Comparison of ENCODE assay signal across 31 cellular contexts in genomic region chr3:62479276-62479675, GRCh38.
"Had no signal": no experiment of that assay in that cellular context is flagged by ENCODE, and none has a peak within 500 bp of the region (broad histone marks: within the 10 kb centered on the region; RNA-seq: fewer than 3 reads in every experiment).

No MANE protein-coding gene starts in this region.

- H3K9me3 Mint-ChIP-seq: activated B cell treated with CpG ODN at 0.5 μM for 24 hours; activated naive CD4-positive, alpha-beta T cell treated with anti-CD3 and anti-CD28 coated beads, Interleukin-2, amount 10 ng/mL, durations not matched to agents 7 days and 5 days; activated naive CD8-positive, alpha-beta T cell treated with anti-CD3 and anti-CD28 coated beads, Interleukin-2, amount 10 ng/mL, durations not matched to agents 7 days and 5 days; activated T-cell treated with anti-CD3 and anti-CD28 coated beads, Interleukin-2, amount 50 U/mL, for 72 hours; brain; T-helper 2 cell treated with Interferon-gamma antibody and Interleukin-4, amounts not matched to agents 5 μg/mL and 100 μg/mL, for 36 hours had no signal

- DNase-seq: activated B cell treated with CpG ODN at 0.5 μM for 24 hours; activated CD4-positive, alpha-beta T cell treated with anti-CD3 and anti-CD28 coated beads for 48 hours; activated CD4-positive, alpha-beta T cell treated with anti-CD3 and anti-CD28 coated beads, Interleukin-2, amount 50 U/mL, for 1 hour; activated CD4-positive, alpha-beta T cell treated with anti-CD3 and anti-CD28 coated beads, Interleukin-2, amount 50 U/mL, for 48 hours; activated CD8-positive, alpha-beta memory T cell treated with anti-CD3 and anti-CD28 coated beads, Interleukin-2, amount 10 ng/mL, durations not matched to agents 7 days and 5 days; activated CD8-positive, alpha-beta memory T cell treated with anti-CD3 and anti-CD28 coated beads, Interleukin-2, amount 50 U/mL, for 4 hours; activated CD8-positive, alpha-beta T cell treated with anti-CD3 and anti-CD28 coated beads, Interleukin-2, amount 10 ng/mL, durations not matched to agents 7 days and 5 days; activated gamma-delta T cell; activated naive CD4-positive, alpha-beta T cell; activated naive CD4-positive, alpha-beta T cell treated with anti-CD3 and anti-CD28 coated beads, Interleukin-2, amount 10 ng/mL, durations not matched to agents 7 days and 5 days; activated naive CD8-positive, alpha-beta T cell treated with anti-CD3 and anti-CD28 coated beads, Interleukin-2, amount 10 ng/mL, durations not matched to agents 7 days and 5 days; activated T-cell treated with anti-CD3 and anti-CD28 coated beads, Interleukin-2, amount 50 U/mL, for 1 hour; activated T-cell treated with anti-CD3 and anti-CD28 coated beads, Interleukin-2, amount 50 U/mL, for 72 hours; central memory CD4-positive, alpha-beta T cell; cerebellar nuclear complex; colonic mucosa; effector CD8-positive, alpha-beta T cell; esophagus squamous epithelium; foreskin melanocyte; T-helper 17 cell; T1000; WERI-Rb-1 had no signal

- H3K36me3 ChIP-seq: ascending aorta, breast epithelium, colonic mucosa, esophagus squamous epithelium, gastroesophageal sphincter had no signal

- H3K4me3 Mint-ChIP-seq: activated B cell treated with CpG ODN at 0.5 μM for 24 hours; activated CD8-positive, alpha-beta memory T cell treated with anti-CD3 and anti-CD28 coated beads, Interleukin-2, amount 10 ng/mL, durations not matched to agents 7 days and 5 days; activated CD8-positive, alpha-beta T cell treated with anti-CD3 and anti-CD28 coated beads, Interleukin-2, amount 10 ng/mL, durations not matched to agents 7 days and 5 days; activated naive CD4-positive, alpha-beta T cell treated with anti-CD3 and anti-CD28 coated beads, Interleukin-2, amount 10 ng/mL, durations not matched to agents 7 days and 5 days; activated naive CD8-positive, alpha-beta T cell treated with anti-CD3 and anti-CD28 coated beads, Interleukin-2, amount 10 ng/mL, durations not matched to agents 7 days and 5 days; activated T-cell treated with anti-CD3 and anti-CD28 coated beads, Interleukin-2, amount 50 U/mL, for 72 hours; brain; T-helper 17 cell; T-helper 2 cell treated with Interferon-gamma antibody and Interleukin-4, amounts not matched to agents 5 μg/mL and 100 μg/mL, for 36 hours had no signal

- H3K4me1 Mint-ChIP-seq: activated B cell treated with CpG ODN at 0.5 μM for 24 hours; activated CD8-positive, alpha-beta memory T cell treated with anti-CD3 and anti-CD28 coated beads, Interleukin-2, amount 10 ng/mL, durations not matched to agents 7 days and 5 days; activated naive CD4-positive, alpha-beta T cell treated with anti-CD3 and anti-CD28 coated beads, Interleukin-2, amount 10 ng/mL, durations not matched to agents 7 days and 5 days; activated naive CD8-positive, alpha-beta T cell treated with anti-CD3 and anti-CD28 coated beads, Interleukin-2, amount 10 ng/mL, durations not matched to agents 7 days and 5 days; T-helper 17 cell had no signal

- H3K27me3 Mint-ChIP-seq: activated B cell treated with CpG ODN at 0.5 μM for 24 hours; activated CD8-positive, alpha-beta memory T cell treated with anti-CD3 and anti-CD28 coated beads, Interleukin-2, amount 10 ng/mL, durations not matched to agents 7 days and 5 days; activated naive CD4-positive, alpha-beta T cell treated with anti-CD3 and anti-CD28 coated beads, Interleukin-2, amount 10 ng/mL, durations not matched to agents 7 days and 5 days; activated naive CD8-positive, alpha-beta T cell treated with anti-CD3 and anti-CD28 coated beads, Interleukin-2, amount 10 ng/mL, durations not matched to agents 7 days and 5 days; T-helper 17 cell had no signal

- ATAC-seq: activated CD4-positive, CD25-positive, alpha-beta regulatory T cell treated with anti-CD3 and anti-CD28 coated beads, Interleukin-2, amount 50 U/mL, for 24 hours; activated CD8-positive, alpha-beta memory T cell treated with anti-CD3 and anti-CD28 coated beads, Interleukin-2, amount 10 ng/mL, durations not matched to agents 7 days and 5 days; activated CD8-positive, alpha-beta T cell treated with anti-CD3 and anti-CD28 coated beads, Interleukin-2, amount 10 ng/mL, durations not matched to agents 7 days and 5 days; activated naive CD4-positive, alpha-beta T cell treated with anti-CD3 and anti-CD28 coated beads, Interleukin-2, amount 50 U/mL, for 72 hours; activated T-cell treated with anti-CD3 and anti-CD28 coated beads, Interleukin-2, amount 50 U/mL, for 72 hours; gastroesophageal sphincter; T-helper 17 cell had no signal

- H3K36me3 Mint-ChIP-seq: activated CD8-positive, alpha-beta memory T cell treated with anti-CD3 and anti-CD28 coated beads, Interleukin-2, amount 10 ng/mL, durations not matched to agents 7 days and 5 days; activated naive CD4-positive, alpha-beta T cell treated with anti-CD3 and anti-CD28 coated beads, Interleukin-2, amount 10 ng/mL, durations not matched to agents 7 days and 5 days; activated naive CD4-positive, alpha-beta T cell treated with anti-CD3 and anti-CD28 coated beads, Interleukin-2, amount 50 U/mL, for 72 hours; activated naive CD8-positive, alpha-beta T cell treated with anti-CD3 and anti-CD28 coated beads, Interleukin-2, amount 10 ng/mL, durations not matched to agents 7 days and 5 days had no signal

- H3K27ac Mint-ChIP-seq: activated B cell treated with CpG ODN at 0.5 μM for 24 hours; activated CD8-positive, alpha-beta memory T cell treated with anti-CD3 and anti-CD28 coated beads, Interleukin-2, amount 10 ng/mL, durations not matched to agents 7 days and 5 days; activated CD8-positive, alpha-beta T cell treated with anti-CD3 and anti-CD28 coated beads, Interleukin-2, amount 10 ng/mL, durations not matched to agents 7 days and 5 days; activated naive CD4-positive, alpha-beta T cell treated with anti-CD3 and anti-CD28 coated beads, Interleukin-2, amount 10 ng/mL, durations not matched to agents 7 days and 5 days; activated naive CD4-positive, alpha-beta T cell treated with anti-CD3 and anti-CD28 coated beads, Interleukin-2, amount 50 U/mL, for 72 hours; activated naive CD8-positive, alpha-beta T cell treated with anti-CD3 and anti-CD28 coated beads, Interleukin-2, amount 10 ng/mL, durations not matched to agents 7 days and 5 days; activated T-cell treated with anti-CD3 and anti-CD28 coated beads, Interleukin-2, amount 50 U/mL, for 72 hours; T-helper 17 cell; T-helper 2 cell treated with Interferon-gamma antibody and Interleukin-4, amounts not matched to agents 5 μg/mL and 100 μg/mL, for 36 hours had no signal

- H3K4me3 ChIP-seq: ascending aorta, breast epithelium, cardiac muscle cell, colonic mucosa, esophagus squamous epithelium, gastroesophageal sphincter had no signal

- H3K4me1 ChIP-seq: ascending aorta, breast epithelium, colonic mucosa, esophagus squamous epithelium, gastroesophageal sphincter had no signal

- H3K9me3 ChIP-seq: ascending aorta, breast epithelium, colonic mucosa, esophagus squamous epithelium, gastroesophageal sphincter had no signal

- H3K27me3 ChIP-seq: ascending aorta, breast epithelium, cardiac muscle cell, colonic mucosa had no signal

- H3K27ac ChIP-seq: ascending aorta, breast epithelium, cardiac muscle cell, colonic mucosa, epithelial cell of prostate, esophagus squamous epithelium, gastroesophageal sphincter, WERI-Rb-1 had no signal
